ENCODE assay signal across 8 cellular contexts in the genomic region with DNA sequence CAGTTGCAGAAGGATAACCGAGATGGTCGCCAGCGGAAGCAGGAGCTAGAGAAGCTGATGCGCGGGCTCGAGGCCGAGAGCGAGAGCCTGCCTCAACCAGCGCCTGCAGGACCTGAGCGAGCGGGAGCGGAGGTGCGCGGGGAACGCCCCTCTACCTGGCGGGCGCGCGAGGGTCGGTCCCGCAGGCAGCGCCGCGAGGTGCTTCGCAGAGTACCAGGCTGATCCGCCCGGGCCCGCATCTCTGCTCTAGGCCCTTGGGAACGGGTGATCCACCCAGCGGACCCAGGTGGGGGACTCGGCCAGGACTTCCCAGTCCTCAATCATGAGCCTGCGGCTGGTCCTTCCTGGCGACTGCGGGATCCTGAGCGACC.
A peak's percentile ranks its signal among the peaks of the same experiment; 100 is the strongest.
DNase-seq lines count a peak whose midpoint lies in the region; ATAC-seq, FAIRE-seq and TF ChIP-seq lines count a peak whose summit lies in the region.
"Not testable (repeated sequence)": the region's sequence is repeated elsewhere in the genome, so short reads cannot be mapped to it uniquely, and the experiment has no call there.

No MANE protein-coding gene starts in this region.

- H3K27ac Mint-ChIP-seq in activated CD4-positive, alpha-beta T cell treated with anti-CD3 and anti-CD28 coated beads, Interleukin-2, amount 10 ng/mL, durations not matched to agents 24 days and 14 days = peak overlapping the region; percentile 98
- H3K27ac Mint-ChIP-seq in central memory CD8-positive, alpha-beta T cell (ENCODE audit: low read depth) = peak overlapping the region; percentile 97

- not testable (repeated sequence) for FAIRE-seq in pancreas (lab: Jason Lieb, UNC)

- ATAC-seq in GM18868 (IDR thresholded peaks at IDR 0.05; ENCODE audit: unreplicated experiment) (peak; percentile 11), HG02571 (IDR thresholded peaks at IDR 0.05; ENCODE audit: unreplicated experiment) (peak; percentile 24), HG03565 (IDR thresholded peaks at IDR 0.05; ENCODE audit: unreplicated experiment) (peak; percentile 12), pancreas (peak; percentile 10 to 31 (median 18)), aorta (ENCODE audit: low FRiP score) (peak; percentile 58)
- ATAC-seq in central memory CD8-positive, alpha-beta T cell (replicated peaks; ENCODE audit: extremely low read depth, poor library complexity, severe bottlenecking) = peak; percentile 10

- 0% methylated on average over 8 to 31 of the region's 35 CpGs for WGBS in pancreas, 2 donors
- WGBS in aorta, 2 donors = 0% methylated on average over 12 to 29 of the region's 35 CpGs

- not testable (repeated sequence) for H3K27me3 ChIP-seq in iPS-15b (ENCODE audit: control insufficient read depth, insufficient read depth, low read length); pancreas; aorta (ENCODE audit: control insufficient read depth in 1 of 2, insufficient read depth in 2 of 2, low read length in 1 of 2)

- H3K4me1 Mint-ChIP-seq in activated CD4-positive, alpha-beta T cell treated with anti-CD3 and anti-CD28 coated beads, Interleukin-2, amount 10 ng/mL, durations not matched to agents 24 days and 14 days; central memory CD8-positive, alpha-beta T cell: not testable (repeated sequence)

- H3K36me3 ChIP-seq in iPS-15b (ENCODE audit: control insufficient read depth, insufficient read depth, low read length); pancreas; aorta (ENCODE audit: control insufficient read depth in 1 of 2, insufficient read depth in 2 of 2, low read length in 1 of 2): not testable (repeated sequence)

- intact Hi-C loops in activated CD4-positive, alpha-beta T cell treated with anti-CD3 and anti-CD28 coated beads, Interleukin-2, amount 10 ng/mL, durations not matched to agents 24 days and 14 days (cut with micrococcal nuclease) = loop anchor here (10.0 kb wide), 1 partner anchor 207 kb away; a partner anchor contains a TSS
- intact Hi-C loops in pancreas (cut with DNase I); aorta (cut with DNase I): not testable (repeated sequence)

- not testable (repeated sequence) for H3K36me3 Mint-ChIP-seq in activated CD4-positive, alpha-beta T cell treated with anti-CD3 and anti-CD28 coated beads, Interleukin-2, amount 10 ng/mL, durations not matched to agents 24 days and 14 days (ENCODE audit: low read depth)
- peaks cover 11% of the 10 kb centered on the region for H3K36me3 Mint-ChIP-seq in central memory CD8-positive, alpha-beta T cell (ENCODE audit: insufficient read depth)

- H3K9ac ChIP-seq in iPS-15b (ENCODE audit: low read depth, low read length) = not testable (repeated sequence)

- DNase-seq in activated CD4-positive, alpha-beta T cell treated with anti-CD3 and anti-CD28 coated beads, Interleukin-2, amount 10 ng/mL, durations not matched to agents 24 days and 14 days = peak; percentile 76
- peak in 1 of 2 donors; percentile 23 for DNase-seq in central memory CD8-positive, alpha-beta T cell (ENCODE audit: low spot score in 2 of 2)
- not testable (repeated sequence) for DNase-seq in pancreas
- DNase-seq in aorta = peak in 1 of 2 donors; percentile 17

- not testable (repeated sequence) for H3K9me3 ChIP-seq in iPS-15b (ENCODE audit: control insufficient read depth, insufficient read depth, low read length); pancreas; aorta (ENCODE audit: control insufficient read depth, low read length)

- peak overlapping the region; percentile 42 to 79 (median 64) for H3K27ac ChIP-seq in pancreas
- H3K27ac ChIP-seq in aorta (ENCODE audit: low read depth in 1 of 2, low read length in 2 of 2) = not testable (repeated sequence)

- H3K27me3 Mint-ChIP-seq in activated CD4-positive, alpha-beta T cell treated with anti-CD3 and anti-CD28 coated beads, Interleukin-2, amount 10 ng/mL, durations not matched to agents 24 days and 14 days = peaks cover 19% of the 10 kb centered on the region
- H3K27me3 Mint-ChIP-seq in central memory CD8-positive, alpha-beta T cell = not testable (repeated sequence)

- H3K9me3 Mint-ChIP-seq in activated CD4-positive, alpha-beta T cell treated with anti-CD3 and anti-CD28 coated beads, Interleukin-2, amount 10 ng/mL, durations not matched to agents 24 days and 14 days; central memory CD8-positive, alpha-beta T cell: not testable (repeated sequence)

- H3K4me3 ChIP-seq in iPS-15b (ENCODE audit: low read depth, low read length) (peak overlapping the region; percentile 37), pancreas (peak overlapping the region; percentile 13 to 52 (median 43))
- not testable (repeated sequence) for H3K4me3 ChIP-seq in aorta (ENCODE audit: low read length in 2 of 2)

- TF ChIP-seq CTCF in pancreas (IDR thresholded peaks at IDR 0.05) = not testable (repeated sequence)

- H3K4me3 Mint-ChIP-seq in activated CD4-positive, alpha-beta T cell treated with anti-CD3 and anti-CD28 coated beads, Interleukin-2, amount 10 ng/mL, durations not matched to agents 24 days and 14 days = peak overlapping the region; percentile 98
- H3K4me3 Mint-ChIP-seq in central memory CD8-positive, alpha-beta T cell = peak overlapping the region; percentile 97

- not testable (repeated sequence) for H3K4me1 ChIP-seq in iPS-15b (ENCODE audit: control insufficient read depth, insufficient read depth, low read length); pancreas; aorta (ENCODE audit: control insufficient read depth in 1 of 2, insufficient read depth in 2 of 2, low read length in 2 of 2)
